Comparison of ENCODE assay signal across 2 cellular contexts in genomic region chr1:243415663-243416365, GRCh38.
TF ChIP-seq lines count a peak whose summit lies in the region.

No MANE protein-coding gene starts in this region.

TF ChIP-seq in liver, 16 proteins besides CTCF, POLR2A, EP300 and RAD21 (continued from another document):
- TF ChIP-seq MAX (IDR thresholded peaks at IDR 0.05) (no peak), ATF3 (IDR thresholded peaks at IDR 0.05) (no peak), GABPA (IDR thresholded peaks at IDR 0.05 in 1 of 2, conservative IDR thresholded peaks at IDR 0.05 in 1 of 2) (no peak), SP1 (IDR thresholded peaks at IDR 0.05) (no peak), YY1 (IDR thresholded peaks at IDR 0.05) (no peak), HNF4A (conservative IDR thresholded peaks at IDR 0.05) (no peak), RXRA (IDR thresholded peaks at IDR 0.05) (no peak), FOXA1 (IDR thresholded peaks at IDR 0.05) (no peak), NR2F2 (IDR thresholded peaks at IDR 0.05) (no peak)
TF ChIP-seq in liver: peak in this region for 0.

TF ChIP-seq in HepG2, 621 proteins besides CTCF, POLR2A, EP300 and RAD21 (continued from another document):
- no peak for TF ChIP-seq CEBPZ (IDR thresholded peaks at IDR 0.05; ENCODE audit: low read length)
